In the genomic region with DNA sequence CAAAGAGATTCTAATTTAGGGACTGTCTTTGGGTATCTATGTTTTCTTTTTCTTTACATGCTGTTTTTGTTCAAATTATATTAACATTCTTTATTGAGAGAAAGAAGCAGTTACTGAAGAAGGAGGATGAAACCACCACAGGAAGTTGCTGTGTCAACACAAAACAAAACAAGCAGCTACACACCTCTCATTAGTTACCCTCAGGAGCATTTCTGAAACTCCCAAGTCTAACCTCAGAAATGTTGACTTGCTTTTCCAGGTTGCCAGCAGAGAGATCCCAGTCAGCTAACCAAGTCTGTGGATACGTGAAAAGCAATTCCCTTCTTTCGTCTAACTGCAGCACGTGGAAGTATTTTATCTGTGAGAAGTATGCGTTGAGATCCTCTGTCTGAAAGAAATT, we compare ENCODE assay signal across 1 cellular context.
TF ChIP-seq lines count a peak whose summit lies in the region.

No MANE protein-coding gene starts in this region.

TF ChIP-seq in H1, 55 proteins besides CTCF, POLR2A, EP300 and RAD21:
- TF ChIP-seq JUN (IDR thresholded peaks at IDR 0.05; ENCODE audit: low read depth, low read length) = no peak
- no peak for TF ChIP-seq RBBP5 (IDR thresholded peaks at IDR 0.05; ENCODE audit: borderline replicate concordance, low read depth, low read length)
- no peak for TF ChIP-seq CEBPB (IDR thresholded peaks at IDR 0.05; ENCODE audit: low read depth, low read length)
